15 cellular contexts compared by ENCODE assay signal in the genomic region with DNA sequence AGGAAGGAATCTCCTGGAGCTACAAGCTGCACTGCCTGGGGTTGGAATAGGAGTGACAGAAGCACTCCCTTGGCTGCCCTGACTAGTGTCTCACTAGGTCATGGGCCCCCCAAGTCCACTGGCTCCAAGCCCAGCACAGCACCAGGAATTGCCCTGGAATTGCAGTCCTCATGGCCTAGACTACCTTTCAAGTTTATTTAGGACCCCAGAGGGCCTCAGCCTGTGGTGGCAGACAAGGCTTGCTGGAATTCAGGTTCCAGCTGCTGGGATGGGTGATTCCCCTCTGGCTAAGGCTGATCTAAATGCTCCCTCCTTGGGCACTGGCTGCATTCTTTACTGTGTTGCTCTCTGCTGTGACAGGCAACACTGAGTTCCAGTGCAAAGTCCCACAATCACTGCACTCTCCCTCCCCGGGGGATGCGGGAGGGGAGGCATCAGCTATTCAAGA. TPM values are rescaled to one million over a fixed set of nuclear protein-coding genes. Genes with fewer than 3 reads are reported as not detected.
DNase-seq lines count a peak whose midpoint lies in the region; ATAC-seq and TF ChIP-seq lines count a peak whose summit lies in the region.
"Had no signal": no experiment of that assay in that cellular context is flagged by ENCODE, and none has a peak within 500 bp of the region (broad histone marks: within the 10 kb centered on the region; RNA-seq: fewer than 3 reads in every experiment).

No MANE protein-coding gene starts in this region.

- no peak overlapping the region for H3K27ac Mint-ChIP-seq in activated CD8-positive, alpha-beta memory T cell treated with anti-CD3 and anti-CD28 coated beads, Interleukin-2, amount 10 ng/mL, durations not matched to agents 7 days and 5 days
- H3K27ac Mint-ChIP-seq: activated CD8-positive, alpha-beta T cell treated with anti-CD3 and anti-CD28 coated beads, Interleukin-2, amount 10 ng/mL, durations not matched to agents 7 days and 5 days; CD8-positive, alpha-beta T cell; memory B cell had no signal

- peaks cover 36% of the 10 kb centered on the region for H3K36me3 Mint-ChIP-seq in activated CD8-positive, alpha-beta memory T cell treated with anti-CD3 and anti-CD28 coated beads, Interleukin-2, amount 10 ng/mL, durations not matched to agents 7 days and 5 days

- TF ChIP-seq POLR2A in gastrocnemius medialis (IDR thresholded peaks at IDR 0.05): no peak

- peaks cover 26 to 67% of the 10 kb centered on the region in 2 donors for H3K36me3 ChIP-seq in ascending aorta
- H3K36me3 ChIP-seq in left ventricle myocardium inferior: peaks cover 70% of the 10 kb centered on the region
- peaks cover 0 to 62% of the 10 kb centered on the region in 2 donors for H3K36me3 ChIP-seq in gastrocnemius medialis

- H3K4me1 Mint-ChIP-seq in activated CD8-positive, alpha-beta memory T cell treated with anti-CD3 and anti-CD28 coated beads, Interleukin-2, amount 10 ng/mL, durations not matched to agents 7 days and 5 days: peaks cover 4% of the 10 kb centered on the region

- H3K27ac ChIP-seq in ascending aorta: peak overlapping the region; percentile 4 to 55
- peak overlapping the region; percentile 65 for H3K27ac ChIP-seq in left ventricle myocardium inferior (replicated peaks)
- H3K27ac ChIP-seq in gastrocnemius medialis: peak overlapping the region; percentile 65 to 89 (median 80)

- H3K9me3 ChIP-seq in ascending aorta: no peaks in the 10 kb centered on the region
- H3K9me3 ChIP-seq in left ventricle myocardium inferior (replicated peaks): peaks cover 6% of the 10 kb centered on the region
- H3K9me3 ChIP-seq in gastrocnemius medialis: no peaks in the 10 kb centered on the region

- H3K27me3 Mint-ChIP-seq in activated CD8-positive, alpha-beta memory T cell treated with anti-CD3 and anti-CD28 coated beads, Interleukin-2, amount 10 ng/mL, durations not matched to agents 7 days and 5 days: no peaks in the 10 kb centered on the region
- H3K27me3 Mint-ChIP-seq: memory B cell had no signal

- peak; percentile 23 for DNase-seq in ELR (ENCODE audit: low read depth)
- DNase-seq in ascending aorta (ENCODE audit: low spot score in 2 of 2): no peak
- peak; percentile 31 for DNase-seq in left ventricle myocardium inferior
- DNase-seq in gastrocnemius medialis: no peak
- DNase-seq in activated T-cell treated with anti-CD3 and anti-CD28 coated beads for 4 hours: no peak
- DNase-seq in activated CD8-positive, alpha-beta memory T cell treated with anti-CD3 and anti-CD28 coated beads, Interleukin-2, amount 10 ng/mL, durations not matched to agents 7 days and 5 days: no peak
- DNase-seq in NCI-H2107 (lab: John Stamatoyannopoulos, UW): no peak
- DNase-seq: activated CD8-positive, alpha-beta T cell treated with anti-CD3 and anti-CD28 coated beads, Interleukin-2, amount 10 ng/mL, durations not matched to agents 7 days and 5 days; CD8-positive, alpha-beta T cell; KG1; NCI-H345; stimulated activated CD4-positive, alpha-beta T cell treated with anti-CD3 and anti-CD28 coated beads, Interleukin-12 subunit alpha, Interleukin-12 subunit beta, amount 100 ng/mL, for 4 hours; stimulated activated naive CD4-positive, alpha-beta T cell treated with Interleukin-2 at 50 U/mL for 16 hours had no signal

- CTCF ChIA-PET in activated CD8-positive, alpha-beta memory T cell treated with anti-CD3 and anti-CD28 coated beads, Interleukin-2, amount 10 ng/mL, durations not matched to agents 7 days and 5 days (lab: Charles Lee): no interaction called here

- TF ChIP-seq CTCF in ascending aorta (IDR thresholded peaks at IDR 0.05): no peak
- TF ChIP-seq CTCF in left ventricle myocardium inferior (IDR thresholded peaks at IDR 0.05; ENCODE audit: borderline replicate concordance): no peak
- TF ChIP-seq CTCF in gastrocnemius medialis (IDR thresholded peaks at IDR 0.05 in 4 of 5, conservative IDR thresholded peaks at IDR 0.05 in 1 of 5): no peak

- intact Hi-C loops in ascending aorta (cut with DNase I) (no loop called here), left ventricle myocardium inferior (cut with micrococcal nuclease) (no loop called here), gastrocnemius medialis (cut with DNase I; ENCODE audit: low total_unique reads) (no loop called here)

- in situ Hi-C loops in gastrocnemius medialis (cut with MboI; ENCODE audit: low sequenced_read_pairs in 4 of 4): no loop called here

- H3K4me3 ChIP-seq in ascending aorta (no peak overlapping the region), left ventricle myocardium inferior (no peak overlapping the region), gastrocnemius medialis (no peak overlapping the region)

- H3K4me1 ChIP-seq in ascending aorta: no peaks in the 10 kb centered on the region
- H3K4me1 ChIP-seq in left ventricle myocardium inferior: peaks cover 25% of the 10 kb centered on the region
- peaks cover 15 to 20% of the 10 kb centered on the region in 2 donors for H3K4me1 ChIP-seq in gastrocnemius medialis

- H3K27me3 ChIP-seq in ascending aorta (no peaks in the 10 kb centered on the region), left ventricle myocardium inferior (ENCODE audit: low read depth) (no peaks in the 10 kb centered on the region), gastrocnemius medialis (no peaks in the 10 kb centered on the region)

- H3K9me3 Mint-ChIP-seq in activated CD8-positive, alpha-beta memory T cell treated with anti-CD3 and anti-CD28 coated beads, Interleukin-2, amount 10 ng/mL, durations not matched to agents 7 days and 5 days (ENCODE audit: low read depth): no peaks in the 10 kb centered on the region
- H3K9me3 Mint-ChIP-seq: CD8-positive, alpha-beta T cell; memory B cell had no signal

- no peak overlapping the region for H3K4me3 Mint-ChIP-seq in activated CD8-positive, alpha-beta memory T cell treated with anti-CD3 and anti-CD28 coated beads, Interleukin-2, amount 10 ng/mL, durations not matched to agents 7 days and 5 days
- H3K4me3 Mint-ChIP-seq: activated CD8-positive, alpha-beta T cell treated with anti-CD3 and anti-CD28 coated beads, Interleukin-2, amount 10 ng/mL, durations not matched to agents 7 days and 5 days; CD8-positive, alpha-beta T cell; memory B cell had no signal

- peak; percentile 40 to 47 for ATAC-seq in gastrocnemius medialis
- no peak for ATAC-seq in GM21619 (IDR thresholded peaks at IDR 0.05; ENCODE audit: unreplicated experiment)
- no peak for ATAC-seq in activated CD8-positive, alpha-beta memory T cell treated with anti-CD3 and anti-CD28 coated beads, Interleukin-2, amount 10 ng/mL, durations not matched to agents 7 days and 5 days
- ATAC-seq: activated CD8-positive, alpha-beta T cell treated with anti-CD3 and anti-CD28 coated beads, Interleukin-2, amount 10 ng/mL, durations not matched to agents 7 days and 5 days; CD8-positive, alpha-beta T cell had no signal

RNA-seq across cellular contexts. Expression of gene STRADB, which starts 14.0 kb away (rescaled TPM):
- 22.8 TPM for total RNA-seq in ascending aorta
- total RNA-seq in left ventricle myocardium inferior: 57.5 TPM
- total RNA-seq in gastrocnemius medialis: 100 to 1,000 TPM in 3 of 4 donors, 10 to 100 TPM in 1; 90.6 to 187 (median 129) TPM
- total RNA-seq in activated CD8-positive, alpha-beta memory T cell treated with anti-CD3 and anti-CD28 coated beads, Interleukin-2, amount 10 ng/mL, durations not matched to agents 7 days and 5 days: 10 to 100 TPM; 17.0 to 19.2 TPM

RNA-seq across cellular contexts. Expression of gene TRAK2, which starts 14.3 kb away (rescaled TPM):
- total RNA-seq in ascending aorta (40.3 TPM), left ventricle myocardium inferior (169 TPM), gastrocnemius medialis (10 to 100 TPM; 16.1 to 46.7 (median 26.5) TPM)
- 10 to 100 TPM; 39.8 to 42.7 TPM for total RNA-seq in activated CD8-positive, alpha-beta memory T cell treated with anti-CD3 and anti-CD28 coated beads, Interleukin-2, amount 10 ng/mL, durations not matched to agents 7 days and 5 days

Comparison
In these comparisons a context has a peak if more than half of its experiments do, and no peak if none do; other contexts are left out.
1. DNase-seq: peak in ELR (single experiment) and left ventricle myocardium inferior (single experiment); none in ascending aorta (0 of 2), gastrocnemius medialis (0 of 2), activated T-cell treated with anti-CD3 and anti-CD28 coated beads for 4 hours (single experiment), activated CD8-positive, alpha-beta memory T cell treated with anti-CD3 and anti-CD28 coated beads, Interleukin-2, amount 10 ng/mL, durations not matched to agents 7 days and 5 days (single experiment) and NCI-H2107 (single experiment).
2. H3K27ac ChIP-seq: peak in every context shown above with its lines; median percentile 80 in gastrocnemius medialis; 65 in left ventricle myocardium inferior; 30 in ascending aorta.
3. ATAC-seq: peak in gastrocnemius medialis (2 of 2); none in GM21619 (single experiment) and activated CD8-positive, alpha-beta memory T cell treated with anti-CD3 and anti-CD28 coated beads, Interleukin-2, amount 10 ng/mL, durations not matched to agents 7 days and 5 days (single experiment).